Comparison of ENCODE assay signal across 14 cellular contexts in genomic region chr11:34860034-34860433, GRCh38. TPM values are rescaled to one million over a fixed set of nuclear protein-coding genes. Genes with fewer than 3 reads are reported as not detected.
DNase-seq lines count a peak whose midpoint lies in the region; ATAC-seq and TF ChIP-seq lines count a peak whose summit lies in the region.
"Had no signal": no experiment of that assay in that cellular context is flagged by ENCODE, and none has a peak within 500 bp of the region (broad histone marks: within the 10 kb centered on the region; RNA-seq: fewer than 3 reads in every experiment).

No MANE protein-coding gene starts in this region.

- no peaks in the 10 kb centered on the region for H3K9me3 Mint-ChIP-seq in activated CD4-positive, alpha-beta T cell treated with anti-CD3 and anti-CD28 coated beads for 36 hours (ENCODE audit: low read depth)
- no peaks in the 10 kb centered on the region for H3K9me3 Mint-ChIP-seq in stimulated activated memory B cell treated with anti-CD40 and anti-IgM and Interleukin-4, amounts not matched to agents 10 μg/mL and 1 μg/mL and 100 μg/mL, for 72 hours
- H3K9me3 Mint-ChIP-seq: activated CD4-positive, alpha-beta memory T cell treated with anti-CD3 and anti-CD28 coated beads for 36 hours; activated T-cell treated with anti-CD3 and anti-CD28 coated beads, Interleukin-2, amount 50 U/mL, for 72 hours had no signal

- peaks cover 18% of the 10 kb centered on the region for H3F3A ChIP-seq in MM.1S (ENCODE audit: insufficient read depth, low read length)

- peak overlapping the region; percentile 27 for H3K4me2 ChIP-seq in MM.1S (ENCODE audit: low read depth, low read length)
- H3K4me2 ChIP-seq: BLaER1 had no signal

- H3K36me3 ChIP-seq in MM.1S (replicated peaks; ENCODE audit: insufficient read depth, low read length) (no peaks in the 10 kb centered on the region), esophagus squamous epithelium (no peaks in the 10 kb centered on the region), gastrocnemius medialis (no peaks in the 10 kb centered on the region)
- H3K36me3 ChIP-seq: BLaER1, ovary, transverse colon had no signal

- no peak overlapping the region for H3K4me3 ChIP-seq in MM.1S (ENCODE audit: low read length)
- no peak overlapping the region for H3K4me3 ChIP-seq in esophagus squamous epithelium
- H3K4me3 ChIP-seq in gastrocnemius medialis: no peak overlapping the region
- H3K4me3 ChIP-seq: BLaER1, dorsolateral prefrontal cortex, ovary, transverse colon had no signal

- 33 to 45% methylated on average over 4 of the region's 4 CpGs for WGBS in esophagus squamous epithelium, 2 donors

- CTCF ChIA-PET in activated CD4-positive, alpha-beta T cell treated with anti-CD3 and anti-CD28 coated beads for 36 hours (lab: Charles Lee): interaction anchor here (0.6 kb wide), 1 partner anchor 507 kb away, joined by 3 read pairs; no protein-coding TSS in a partner anchor

- H3K36me3 Mint-ChIP-seq in activated CD4-positive, alpha-beta T cell treated with anti-CD3 and anti-CD28 coated beads for 36 hours (ENCODE audit: low read depth): peaks cover 2% of the 10 kb centered on the region
- no peaks in the 10 kb centered on the region for H3K36me3 Mint-ChIP-seq in stimulated activated memory B cell treated with anti-CD40 and anti-IgM and Interleukin-4, amounts not matched to agents 10 μg/mL and 1 μg/mL and 100 μg/mL, for 72 hours
- H3K36me3 Mint-ChIP-seq: activated CD4-positive, alpha-beta memory T cell treated with anti-CD3 and anti-CD28 coated beads for 36 hours had no signal

- H3K27ac Mint-ChIP-seq in activated CD4-positive, alpha-beta T cell treated with anti-CD3 and anti-CD28 coated beads for 36 hours: no peak overlapping the region
- no peak overlapping the region for H3K27ac Mint-ChIP-seq in stimulated activated memory B cell treated with anti-CD40 and anti-IgM and Interleukin-4, amounts not matched to agents 10 μg/mL and 1 μg/mL and 100 μg/mL, for 72 hours
- H3K27ac Mint-ChIP-seq: activated CD4-positive, alpha-beta memory T cell treated with anti-CD3 and anti-CD28 coated beads for 36 hours; activated T-cell treated with anti-CD3 and anti-CD28 coated beads, Interleukin-2, amount 50 U/mL, for 72 hours had no signal

- H3K4me1 ChIP-seq in MM.1S (ENCODE audit: low read length): peaks cover 23% of the 10 kb centered on the region
- peaks cover 25 to 71% (median 26%) of the 10 kb centered on the region in 3 donors for H3K4me1 ChIP-seq in esophagus squamous epithelium
- H3K4me1 ChIP-seq in gastrocnemius medialis: peaks cover 23 to 37% of the 10 kb centered on the region in 2 donors
- H3K4me1 ChIP-seq: BLaER1 had no signal

- peak; percentile 75 to 91 for ATAC-seq in gastrocnemius medialis
- no peak for ATAC-seq in activated CD4-positive, alpha-beta T cell treated with anti-CD3 and anti-CD28 coated beads for 36 hours
- ATAC-seq in stimulated activated memory B cell treated with anti-CD40 and anti-IgM and Interleukin-4, amounts not matched to agents 10 μg/mL and 1 μg/mL and 100 μg/mL, for 72 hours: no peak
- ATAC-seq: activated T-cell treated with anti-CD3 and anti-CD28 coated beads, Interleukin-2, amount 50 U/mL, for 72 hours had no signal

- no peaks in the 10 kb centered on the region for H3K4me1 Mint-ChIP-seq in activated CD4-positive, alpha-beta T cell treated with anti-CD3 and anti-CD28 coated beads for 36 hours
- peaks cover 6% of the 10 kb centered on the region for H3K4me1 Mint-ChIP-seq in stimulated activated memory B cell treated with anti-CD40 and anti-IgM and Interleukin-4, amounts not matched to agents 10 μg/mL and 1 μg/mL and 100 μg/mL, for 72 hours

- TF ChIP-seq CTCF in MM.1S (IDR thresholded peaks at IDR 0.05; ENCODE audit: low read length) (no peak), esophagus squamous epithelium (IDR thresholded peaks at IDR 0.05) (no peak), gastrocnemius medialis (IDR thresholded peaks at IDR 0.05 in 4 of 5, conservative IDR thresholded peaks at IDR 0.05 in 1 of 5) (no peak)

- H3K79me2 ChIP-seq in MM.1S (ENCODE audit: low read length): no peaks in the 10 kb centered on the region

- H3K27me3 ChIP-seq in MM.1S (replicated peaks; ENCODE audit: insufficient read depth, low read length) (no peaks in the 10 kb centered on the region), esophagus squamous epithelium (no peaks in the 10 kb centered on the region), gastrocnemius medialis (no peaks in the 10 kb centered on the region)
- H3K27me3 ChIP-seq: BLaER1, dorsolateral prefrontal cortex, ovary, transverse colon had no signal

- in situ Hi-C loops in gastrocnemius medialis (cut with MboI; ENCODE audit: low sequenced_read_pairs in 4 of 4): no loop called here

- intact Hi-C loops in esophagus squamous epithelium (cut with DNase I): no loop called here
- intact Hi-C loops in gastrocnemius medialis (cut with DNase I; ENCODE audit: low total_unique reads): no loop called here
- intact Hi-C loops in activated CD4-positive, alpha-beta T cell treated with anti-CD3 and anti-CD28 coated beads for 36 hours (cut with DNase I, micrococcal nuclease): no loop called here

- peak overlapping the region; percentile 81 for H3K27ac ChIP-seq in MM.1S (ENCODE audit: low read length)
- peak overlapping the region; percentile 78 to 90 (median 87) for H3K27ac ChIP-seq in esophagus squamous epithelium
- peak overlapping the region; percentile 59 to 78 (median 65) for H3K27ac ChIP-seq in gastrocnemius medialis
- H3K27ac ChIP-seq: BLaER1, dorsolateral prefrontal cortex, ovary, transverse colon had no signal

- POLR2A ChIA-PET in activated CD4-positive, alpha-beta T cell treated with anti-CD3 and anti-CD28 coated beads for 36 hours (lab: Charles Lee): no interaction called here

- H3K9me2 ChIP-seq in MM.1S (replicated peaks; ENCODE audit: insufficient read depth, low read length): no peaks in the 10 kb centered on the region

- H3K9me3 ChIP-seq in MM.1S (replicated peaks; ENCODE audit: insufficient read depth, low read length) (no peaks in the 10 kb centered on the region), esophagus squamous epithelium (no peaks in the 10 kb centered on the region), gastrocnemius medialis (no peaks in the 10 kb centered on the region)
- H3K9me3 ChIP-seq: BLaER1, transverse colon had no signal

- TF ChIP-seq POLR2A in esophagus squamous epithelium (IDR thresholded peaks at IDR 0.05) (no peak), gastrocnemius medialis (IDR thresholded peaks at IDR 0.05) (no peak)

- DNase-seq in MM.1S (peak; percentile 92), NCI-H2196 (lab: John Stamatoyannopoulos, UW; ENCODE audit: unreplicated experiment) (peak; percentile 61), esophagus squamous epithelium (lab: John Stamatoyannopoulos, UW) (no peak), gastrocnemius medialis (peak; percentile 61 to 62), ureter (ENCODE audit: low spot score) (no peak)
- DNase-seq in activated CD4-positive, alpha-beta T cell treated with anti-CD3 and anti-CD28 coated beads for 36 hours: no peak
- DNase-seq: activated CD4-positive, alpha-beta memory T cell treated with anti-CD3 and anti-CD28 coated beads for 36 hours; activated T-cell treated with anti-CD3 and anti-CD28 coated beads, Interleukin-2, amount 50 U/mL, for 72 hours; dorsolateral prefrontal cortex; NCI-H526 treated with DMSO at 0.1 percent for 48 hours; ovary; transverse colon had no signal

- no peak overlapping the region for H3K4me3 Mint-ChIP-seq in activated CD4-positive, alpha-beta T cell treated with anti-CD3 and anti-CD28 coated beads for 36 hours
- H3K4me3 Mint-ChIP-seq in stimulated activated memory B cell treated with anti-CD40 and anti-IgM and Interleukin-4, amounts not matched to agents 10 μg/mL and 1 μg/mL and 100 μg/mL, for 72 hours: no peak overlapping the region
- H3K4me3 Mint-ChIP-seq: activated CD4-positive, alpha-beta memory T cell treated with anti-CD3 and anti-CD28 coated beads for 36 hours; activated T-cell treated with anti-CD3 and anti-CD28 coated beads, Interleukin-2, amount 50 U/mL, for 72 hours had no signal

- H3K9ac ChIP-seq in MM.1S (ENCODE audit: low read length): peak overlapping the region; percentile 44
- H3K9ac ChIP-seq: BLaER1 had no signal

- H4K20me1 ChIP-seq in MM.1S (ENCODE audit: insufficient read depth, low read length): no peaks in the 10 kb centered on the region
- H4K20me1 ChIP-seq: BLaER1 had no signal

- H3K27me3 Mint-ChIP-seq in activated CD4-positive, alpha-beta T cell treated with anti-CD3 and anti-CD28 coated beads for 36 hours: no peaks in the 10 kb centered on the region
- no peaks in the 10 kb centered on the region for H3K27me3 Mint-ChIP-seq in stimulated activated memory B cell treated with anti-CD40 and anti-IgM and Interleukin-4, amounts not matched to agents 10 μg/mL and 1 μg/mL and 100 μg/mL, for 72 hours
- H3K27me3 Mint-ChIP-seq: activated CD4-positive, alpha-beta memory T cell treated with anti-CD3 and anti-CD28 coated beads for 36 hours had no signal

- no peak overlapping the region for H2AFZ ChIP-seq in MM.1S (ENCODE audit: low read length)

RNA-seq across cellular contexts. Expression of gene APIP, which starts 56.1 kb away (rescaled TPM):
- 10 to 100 TPM; 11.5 to 21.9 (median 17.2) TPM for total RNA-seq in esophagus squamous epithelium
- 10 to 100 TPM; 22.5 to 49.1 (median 31.5) TPM for total RNA-seq in gastrocnemius medialis
- total RNA-seq in activated CD4-positive, alpha-beta T cell treated with anti-CD3 and anti-CD28 coated beads for 36 hours: 10 to 100 TPM; 43.6 to 43.7 TPM
- total RNA-seq in ureter: 34.3 TPM

RNA-seq across cellular contexts. Expression of gene PDHX, which starts 56.4 kb away (rescaled TPM):
- total RNA-seq in esophagus squamous epithelium: 10 to 100 TPM; 14.1 to 29.9 (median 25.7) TPM
- total RNA-seq in gastrocnemius medialis: 100 to 1,000 TPM in 1 of 4 donors, 10 to 100 TPM in 3; 77.7 to 101 (median 87.3) TPM
- total RNA-seq in activated CD4-positive, alpha-beta T cell treated with anti-CD3 and anti-CD28 coated beads for 36 hours: 10 to 100 TPM; 29.8 to 46.2 TPM
- total RNA-seq in ureter: 39.4 TPM

Comparison
In these comparisons a context has a peak if more than half of its experiments do, and no peak if none do; other contexts are left out.
1. DNase-seq: peak in MM.1S (single experiment), NCI-H2196 (single experiment) and gastrocnemius medialis (2 of 2); none in esophagus squamous epithelium (single experiment), activated CD4-positive, alpha-beta T cell treated with anti-CD3 and anti-CD28 coated beads for 36 hours (single experiment) and ureter (single experiment).
2. ATAC-seq: peak in gastrocnemius medialis (2 of 2); none in activated CD4-positive, alpha-beta T cell treated with anti-CD3 and anti-CD28 coated beads for 36 hours (single experiment) and stimulated activated memory B cell treated with anti-CD40 and anti-IgM and Interleukin-4, amounts not matched to agents 10 μg/mL and 1 μg/mL and 100 μg/mL, for 72 hours (single experiment).
3. Peak in every context shown above with its lines, with median percentiles within 50 percentile points of each other: H3K27ac ChIP-seq.